10 cellular contexts compared by ENCODE assay signal in genomic region chr15:74867562-74868458, GRCh38. TPM values are rescaled to one million over a fixed set of nuclear protein-coding genes. Genes with fewer than 3 reads are reported as not detected.
A peak's percentile ranks its signal among the peaks of the same experiment; 100 is the strongest.
DNase-seq lines count a peak whose midpoint lies in the region; ATAC-seq and TF ChIP-seq lines count a peak whose summit lies in the region.
"Had no signal": no experiment of that assay in that cellular context is flagged by ENCODE, and none has a peak within 500 bp of the region (broad histone marks: within the 10 kb centered on the region; RNA-seq: fewer than 3 reads in every experiment).

No MANE protein-coding gene starts in this region.

- CTCF ChIA-PET in activated CD4-positive, alpha-beta T cell treated with anti-CD3 and anti-CD28 coated beads, Interleukin-2, amount 10 ng/mL, durations not matched to agents 7 days and 5 days (lab: Charles Lee) = interaction anchor here (0.8 to 3.2 kb wide), 8 partner anchors 10 to 246 kb away, joined by 3 to 14 read pairs (median 4); partner anchors contain the start of gene MPI

- peak overlapping the region; percentile 65 for H3K27ac ChIP-seq in layer of hippocampus (ENCODE audit: low read depth, low read length)
- peak overlapping the region; percentile 27 for H3K27ac ChIP-seq in temporal lobe (ENCODE audit: low read depth, low read length)

- no peaks in the 10 kb centered on the region for H3K27me3 ChIP-seq in layer of hippocampus (ENCODE audit: control insufficient read depth, insufficient read depth, low read length)

- H3K36me3 Mint-ChIP-seq in activated CD4-positive, alpha-beta T cell treated with anti-CD3 and anti-CD28 coated beads, Interleukin-2, amount 10 ng/mL, durations not matched to agents 7 days and 5 days (ENCODE audit: low read depth) = peaks cover 74% of the 10 kb centered on the region
- peaks cover 17 to 29% of the 10 kb centered on the region in 2 donors for H3K36me3 Mint-ChIP-seq in activated naive CD4-positive, alpha-beta T cell treated with anti-CD3 and anti-CD28 coated beads, Interleukin-2, amount 50 U/mL, for 72 hours
- H3K36me3 Mint-ChIP-seq in glutamatergic neuron (ENCODE audit: unreplicated experiment) = peaks cover 8% of the 10 kb centered on the region

- H3K27ac Mint-ChIP-seq in activated CD4-positive, alpha-beta T cell treated with anti-CD3 and anti-CD28 coated beads, Interleukin-2, amount 10 ng/mL, durations not matched to agents 7 days and 5 days = peak overlapping the region; percentile 75
- H3K27ac Mint-ChIP-seq in activated naive CD4-positive, alpha-beta T cell treated with anti-CD3 and anti-CD28 coated beads, Interleukin-2, amount 50 U/mL, for 72 hours = peak overlapping the region; percentile 70 to 73
- H3K27ac Mint-ChIP-seq in glutamatergic neuron (ENCODE audit: unreplicated experiment) = no peak overlapping the region

- peak in 1 of 2 donors; percentile 17 for ATAC-seq in activated naive CD4-positive, alpha-beta T cell treated with anti-CD3 and anti-CD28 coated beads, Interleukin-2, amount 50 U/mL, for 72 hours
- ATAC-seq: Panc1 had no signal

- H3K4me3 Mint-ChIP-seq in activated CD4-positive, alpha-beta T cell treated with anti-CD3 and anti-CD28 coated beads, Interleukin-2, amount 10 ng/mL, durations not matched to agents 7 days and 5 days = peak overlapping the region; percentile 41
- no peak overlapping the region for H3K4me3 Mint-ChIP-seq in glutamatergic neuron (ENCODE audit: unreplicated experiment)

- DNase-seq in activated CD4-positive, alpha-beta T cell treated with anti-CD3 and anti-CD28 coated beads, Interleukin-2, amount 10 ng/mL, durations not matched to agents 7 days and 5 days = no peak
- DNase-seq in activated CD4-positive, alpha-beta T cell treated with anti-CD3 and anti-CD28 coated beads for 4 hours = no peak
- DNase-seq in activated naive CD4-positive, alpha-beta T cell treated with anti-CD3 and anti-CD28 coated beads, Interleukin-2, amount 50 U/mL, for 72 hours (ENCODE audit: low spot score in 2 of 2) = no peak
- no peak for DNase-seq in glutamatergic neuron
- no peak for DNase-seq in NCI-H2107 (lab: John Stamatoyannopoulos, UW)
- DNase-seq in stimulated activated CD4-positive, alpha-beta T cell treated with anti-CD3 and anti-CD28 coated beads, Interleukin-2, amount 100 ng/mL, for 48 hours = no peak
- DNase-seq: islet precursor cell had no signal

- H3K4me1 Mint-ChIP-seq in activated CD4-positive, alpha-beta T cell treated with anti-CD3 and anti-CD28 coated beads, Interleukin-2, amount 10 ng/mL, durations not matched to agents 7 days and 5 days = peaks cover 80% of the 10 kb centered on the region
- peaks cover 9% of the 10 kb centered on the region for H3K4me1 Mint-ChIP-seq in glutamatergic neuron (ENCODE audit: low read depth, unreplicated experiment)

- POLR2A ChIA-PET in activated CD4-positive, alpha-beta T cell treated with anti-CD3 and anti-CD28 coated beads, Interleukin-2, amount 10 ng/mL, durations not matched to agents 7 days and 5 days (lab: Charles Lee) = interaction anchor here (0.6 kb wide), 2 partner anchors 70 to 194 kb away, joined by 3 to 4 read pairs; partner anchors contain the start of gene COX5A

- H3K27me3 Mint-ChIP-seq in activated CD4-positive, alpha-beta T cell treated with anti-CD3 and anti-CD28 coated beads, Interleukin-2, amount 10 ng/mL, durations not matched to agents 7 days and 5 days = no peaks in the 10 kb centered on the region
- H3K27me3 Mint-ChIP-seq in glutamatergic neuron (ENCODE audit: unreplicated experiment) = peaks cover 5% of the 10 kb centered on the region

- peaks cover 6% of the 10 kb centered on the region for H3K9me3 Mint-ChIP-seq in activated CD4-positive, alpha-beta T cell treated with anti-CD3 and anti-CD28 coated beads, Interleukin-2, amount 10 ng/mL, durations not matched to agents 7 days and 5 days
- H3K9me3 Mint-ChIP-seq in activated naive CD4-positive, alpha-beta T cell treated with anti-CD3 and anti-CD28 coated beads, Interleukin-2, amount 50 U/mL, for 72 hours = no peaks in the 10 kb centered on the region
- peaks cover 5% of the 10 kb centered on the region for H3K9me3 Mint-ChIP-seq in glutamatergic neuron (ENCODE audit: unreplicated experiment)

- TF ChIP-seq CTCF in glutamatergic neuron (IDR thresholded peaks at IDR 0.05; ENCODE audit: partially characterized antibody, unreplicated experiment) = no peak

RNA-seq across cellular contexts. Expression of gene SCAMP2, which starts 5.4 kb away (rescaled TPM):
- 100 to 1,000 TPM; 126 to 128 TPM for total RNA-seq in activated CD4-positive, alpha-beta T cell treated with anti-CD3 and anti-CD28 coated beads, Interleukin-2, amount 10 ng/mL, durations not matched to agents 7 days and 5 days
- 10 to 100 TPM; 79.5 to 92.7 TPM for total RNA-seq in activated naive CD4-positive, alpha-beta T cell treated with anti-CD3 and anti-CD28 coated beads, Interleukin-2, amount 50 U/mL, for 72 hours
- 4.4 TPM for total RNA-seq in temporal lobe
- 35.6 TPM for total RNA-seq in glutamatergic neuron (ENCODE audit: unreplicated experiment)

RNA-seq across cellular contexts. Expression of gene MPI, which starts 22.0 kb away (rescaled TPM):
- total RNA-seq in activated CD4-positive, alpha-beta T cell treated with anti-CD3 and anti-CD28 coated beads, Interleukin-2, amount 10 ng/mL, durations not matched to agents 7 days and 5 days = 10 to 100 TPM; 58.1 to 64.1 TPM
- total RNA-seq in activated naive CD4-positive, alpha-beta T cell treated with anti-CD3 and anti-CD28 coated beads, Interleukin-2, amount 50 U/mL, for 72 hours = 10 to 100 TPM; 22.0 to 98.0 TPM
- total RNA-seq in temporal lobe (27.5 TPM), glutamatergic neuron (ENCODE audit: unreplicated experiment) (33.1 TPM)

RNA-seq across cellular contexts. Expression of gene ULK3, which starts 24.9 kb away (rescaled TPM):
- total RNA-seq in activated CD4-positive, alpha-beta T cell treated with anti-CD3 and anti-CD28 coated beads, Interleukin-2, amount 10 ng/mL, durations not matched to agents 7 days and 5 days = 10 to 100 TPM; 56.6 to 66.4 TPM
- total RNA-seq in activated naive CD4-positive, alpha-beta T cell treated with anti-CD3 and anti-CD28 coated beads, Interleukin-2, amount 50 U/mL, for 72 hours = 10 to 100 TPM; 37.6 to 50.3 TPM
- total RNA-seq in temporal lobe (33.7 TPM), glutamatergic neuron (ENCODE audit: unreplicated experiment) (46.5 TPM)

RNA-seq across cellular contexts. Expression of gene FAM219B, which starts 38.8 kb away (rescaled TPM):
- 10 to 100 TPM; 65.8 to 68.2 TPM for total RNA-seq in activated CD4-positive, alpha-beta T cell treated with anti-CD3 and anti-CD28 coated beads, Interleukin-2, amount 10 ng/mL, durations not matched to agents 7 days and 5 days
- total RNA-seq in activated naive CD4-positive, alpha-beta T cell treated with anti-CD3 and anti-CD28 coated beads, Interleukin-2, amount 50 U/mL, for 72 hours = 10 to 100 TPM; 61.7 to 66.2 TPM
- total RNA-seq in temporal lobe = 41.3 TPM
- total RNA-seq in glutamatergic neuron (ENCODE audit: unreplicated experiment) = 171 TPM

RNA-seq across cellular contexts. Expression of gene CPLX3, which starts 41.4 kb away (rescaled TPM):
- total RNA-seq in activated CD4-positive, alpha-beta T cell treated with anti-CD3 and anti-CD28 coated beads, Interleukin-2, amount 10 ng/mL, durations not matched to agents 7 days and 5 days = under 1 TPM; 0.12 to 0.19 TPM
- total RNA-seq in activated naive CD4-positive, alpha-beta T cell treated with anti-CD3 and anti-CD28 coated beads, Interleukin-2, amount 50 U/mL, for 72 hours = under 1 TPM in 1 of 2 donors, not detected in 1; 0.25 TPM
- total RNA-seq in temporal lobe (0.49 TPM), glutamatergic neuron (ENCODE audit: unreplicated experiment) (0.32 TPM)
